Comparison of ENCODE assay signal across 13 cellular contexts in genomic region chr9:87613265-87614111, GRCh38.
DNase-seq lines count a peak whose midpoint lies in the region; ATAC-seq and TF ChIP-seq lines count a peak whose summit lies in the region.
"Had no signal": no experiment of that assay in that cellular context is flagged by ENCODE, and none has a peak within 500 bp of the region (broad histone marks: within the 10 kb centered on the region; RNA-seq: fewer than 3 reads in every experiment).

No MANE protein-coding gene starts in this region.

- no peak overlapping the region for H3K4me3 ChIP-seq in uterus
- H3K4me3 ChIP-seq: spleen had no signal

- H3K27ac ChIP-seq in caudate nucleus (ENCODE audit: low read depth, low read length) (peak overlapping the region; percentile 77), uterus (no peak overlapping the region)

- peaks cover 20% of the 10 kb centered on the region for H3K27me3 Mint-ChIP-seq in activated T-cell treated with anti-CD3 and anti-CD28 coated beads, Interleukin-2, amount 50 U/mL, for 24 hours
- H3K27me3 Mint-ChIP-seq: activated naive CD8-positive, alpha-beta T cell treated with anti-CD3 and anti-CD28 coated beads, Interleukin-2, amount 50 U/mL, for 24 hours had no signal

- no peaks in the 10 kb centered on the region for H3K27me3 ChIP-seq in uterus
- H3K27me3 ChIP-seq: spleen had no signal

- H3K9me3 Mint-ChIP-seq in activated T-cell treated with anti-CD3 and anti-CD28 coated beads, Interleukin-2, amount 50 U/mL, for 24 hours: no peaks in the 10 kb centered on the region

- no peak for TF ChIP-seq POLR2A in uterus (IDR thresholded peaks at IDR 0.05)

- no peaks in the 10 kb centered on the region for H3K9me3 ChIP-seq in uterus

- H3K36me3 ChIP-seq in uterus: no peaks in the 10 kb centered on the region
- H3K36me3 ChIP-seq: spleen had no signal

- H3K4me1 Mint-ChIP-seq in activated T-cell treated with anti-CD3 and anti-CD28 coated beads, Interleukin-2, amount 50 U/mL, for 24 hours (ENCODE audit: low read depth): no peaks in the 10 kb centered on the region
- H3K4me1 Mint-ChIP-seq: activated naive CD8-positive, alpha-beta T cell treated with anti-CD3 and anti-CD28 coated beads, Interleukin-2, amount 50 U/mL, for 24 hours had no signal

- no peak for TF ChIP-seq CTCF in omental fat pad (IDR thresholded peaks at IDR 0.05)
- TF ChIP-seq CTCF in uterus (IDR thresholded peaks at IDR 0.05): no peak

- H3K36me3 Mint-ChIP-seq in activated T-cell treated with anti-CD3 and anti-CD28 coated beads, Interleukin-2, amount 50 U/mL, for 24 hours (ENCODE audit: low read depth): no peaks in the 10 kb centered on the region

- ATAC-seq in GM18909 (IDR thresholded peaks at IDR 0.05; ENCODE audit: poor library complexity, unreplicated experiment) (peak; percentile 65), HG03354 (IDR thresholded peaks at IDR 0.05; ENCODE audit: poor library complexity, severe bottlenecking, unreplicated experiment) (peak; percentile 51), omental fat pad (ENCODE audit: low FRiP score) (peak; percentile 48)
- ATAC-seq: activated naive CD8-positive, alpha-beta T cell treated with anti-CD3 and anti-CD28 coated beads, Interleukin-2, amount 50 U/mL, for 24 hours; effector memory CD8-positive, alpha-beta T cell had no signal

- H3K27ac Mint-ChIP-seq in activated T-cell treated with anti-CD3 and anti-CD28 coated beads, Interleukin-2, amount 50 U/mL, for 24 hours: no peak overlapping the region
- H3K27ac Mint-ChIP-seq: activated naive CD8-positive, alpha-beta T cell treated with anti-CD3 and anti-CD28 coated beads, Interleukin-2, amount 50 U/mL, for 24 hours; effector memory CD8-positive, alpha-beta T cell had no signal

- intact Hi-C loops in uterus (cut with DNase I; ENCODE audit: low total_unique reads): no loop called here

- H3K4me3 Mint-ChIP-seq in activated T-cell treated with anti-CD3 and anti-CD28 coated beads, Interleukin-2, amount 50 U/mL, for 24 hours: no peak overlapping the region
- H3K4me3 Mint-ChIP-seq: activated naive CD8-positive, alpha-beta T cell treated with anti-CD3 and anti-CD28 coated beads, Interleukin-2, amount 50 U/mL, for 24 hours; effector memory CD8-positive, alpha-beta T cell had no signal

- H3K4me1 ChIP-seq in uterus: no peaks in the 10 kb centered on the region

- DNase-seq in caudate nucleus (lab: John Stamatoyannopoulos, UW) (peak in 6 of 61 donors; percentile 11 to 79 (median 35)), omental fat pad (ENCODE audit: low spot score) (no peak), AML-193 (lab: John Stamatoyannopoulos, UW) (no peak), uterus (no peak), HCEC 1CT (no peak)
- no peak for DNase-seq in activated T-cell treated with anti-CD3 and anti-CD28 coated beads, Interleukin-2, amount 50 U/mL, for 24 hours
- DNase-seq: activated naive CD8-positive, alpha-beta T cell treated with anti-CD3 and anti-CD28 coated beads, Interleukin-2, amount 50 U/mL, for 24 hours; DMS 273 treated with DMSO at 0.1 percent for 48 hours; effector memory CD8-positive, alpha-beta T cell; spleen; stimulated activated CD8-positive, alpha-beta memory T cell treated with anti-CD3 and anti-CD28 coated beads, Interleukin-4, amount 100 ng/mL, for 48 hours had no signal
